Comparison of ENCODE assay signal across 1 cellular context in the genomic region with DNA sequence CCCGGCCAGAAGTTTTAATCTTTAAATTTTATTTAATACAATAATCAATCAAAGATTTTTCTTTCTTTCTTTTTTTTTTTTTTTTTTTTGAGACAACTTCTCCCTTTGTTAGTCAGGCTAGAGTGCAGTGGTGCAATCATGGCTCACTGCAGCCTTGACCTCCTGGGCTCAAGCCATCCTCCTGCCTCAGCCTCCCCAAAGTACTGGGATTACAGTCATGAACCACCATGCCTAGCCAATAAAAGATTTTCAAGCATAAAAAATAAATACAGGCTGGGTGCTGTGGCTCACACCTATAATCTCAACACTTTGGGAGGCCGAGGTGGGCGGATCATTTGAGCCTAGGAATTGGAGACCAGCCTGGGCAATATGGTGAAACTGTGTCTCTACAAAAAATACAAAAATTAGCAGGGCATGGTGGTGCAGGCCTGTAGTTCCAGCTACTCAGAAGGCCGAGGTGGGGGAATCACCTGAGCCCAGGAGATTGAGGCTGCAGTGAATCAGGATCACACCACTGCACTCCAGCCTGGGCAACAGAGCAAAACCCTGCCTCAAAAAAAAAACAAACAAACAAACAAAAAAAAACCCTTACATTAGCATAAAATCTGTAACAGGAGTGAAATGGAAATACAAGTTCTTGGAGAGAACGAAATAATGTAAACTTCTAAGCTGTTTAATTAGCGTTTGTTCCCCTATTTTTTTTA.
TF ChIP-seq lines count a peak whose summit lies in the region.

No MANE protein-coding gene starts in this region.

TF ChIP-seq in A549, 52 proteins besides CTCF, POLR2A, EP300 and RAD21 (continued from another document):
- TF ChIP-seq, protein P1, sequence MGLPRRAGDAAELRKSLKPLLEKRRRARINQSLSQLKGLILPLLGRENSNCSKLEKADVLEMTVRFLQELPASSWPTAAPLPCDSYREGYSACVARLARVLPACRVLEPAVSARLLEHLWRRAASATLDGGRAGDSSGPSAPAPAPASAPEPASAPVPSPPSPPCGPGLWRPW (IDR thresholded peaks at IDR 0.05): no peak
- no peak for TF ChIP-seq CHD4 (IDR thresholded peaks at IDR 0.05; ENCODE audit: borderline replicate concordance)
